10 cellular contexts compared by ENCODE assay signal in the genomic region with DNA sequence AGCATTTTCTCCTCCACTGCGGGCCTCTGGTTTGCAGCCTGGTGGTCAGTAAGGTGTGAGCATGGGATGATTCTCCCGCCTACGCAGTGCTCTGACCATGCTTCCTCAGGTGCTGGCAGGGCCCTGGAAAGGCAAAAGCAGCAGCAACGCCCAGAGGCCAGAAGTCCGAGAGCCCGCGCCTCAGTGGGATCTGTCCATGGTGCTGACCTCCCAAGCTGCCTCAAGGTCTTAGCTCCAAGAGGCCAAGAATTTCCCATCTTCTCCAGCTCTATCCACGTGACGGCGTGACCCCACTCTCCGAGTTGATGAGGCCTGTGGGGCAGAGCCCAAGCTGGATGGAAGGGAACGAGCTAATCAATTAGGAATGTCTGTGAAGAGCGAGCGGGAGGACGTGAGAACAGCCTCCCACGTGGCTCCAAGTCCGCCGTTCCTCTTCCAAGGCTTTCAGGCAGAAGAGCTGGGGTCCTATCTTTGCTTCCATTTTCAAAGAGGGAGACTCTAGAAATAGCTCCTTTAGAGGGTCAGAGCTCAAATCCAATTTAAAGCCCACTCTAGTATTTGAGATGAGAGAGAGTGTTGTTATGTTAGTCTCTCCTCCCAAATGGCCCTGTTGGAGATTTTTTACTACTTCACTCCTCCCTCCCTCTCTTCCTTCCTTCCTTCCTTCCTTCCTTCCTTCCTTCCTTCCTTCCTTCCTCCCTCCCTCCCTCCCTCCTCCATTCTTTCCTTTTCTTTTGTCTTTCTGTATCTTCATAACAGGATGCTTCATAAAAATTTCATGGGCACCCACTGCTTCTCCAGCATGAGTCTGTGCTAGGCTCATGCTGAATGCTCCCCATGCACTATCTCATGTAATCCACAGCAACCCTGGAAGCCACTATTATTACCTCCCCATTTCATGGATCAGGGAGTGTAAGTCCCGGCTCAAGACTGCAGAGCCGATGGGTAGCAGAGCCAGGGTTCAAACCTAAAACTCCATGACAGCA.
DNase-seq lines count a peak whose midpoint lies in the region; ATAC-seq and TF ChIP-seq lines count a peak whose summit lies in the region.
"Had no signal": no experiment of that assay in that cellular context is flagged by ENCODE, and none has a peak within 500 bp of the region (broad histone marks: within the 10 kb centered on the region; RNA-seq: fewer than 3 reads in every experiment).

No MANE protein-coding gene starts in this region.

- H3K27me3 ChIP-seq in lower lobe of right lung (ENCODE audit: low read depth) = peaks cover 12% of the 10 kb centered on the region

- ATAC-seq in lower lobe of right lung = peak; percentile 34 to 50
- no peak for ATAC-seq in GM19467 (IDR thresholded peaks at IDR 0.05; ENCODE audit: unreplicated experiment)
- ATAC-seq in GM19395 (IDR thresholded peaks at IDR 0.05; ENCODE audit: unreplicated experiment) = no peak
- no peak for ATAC-seq in HG02588 (IDR thresholded peaks at IDR 0.05; ENCODE audit: unreplicated experiment)

- H3K36me3 ChIP-seq in lower lobe of right lung = no peaks in the 10 kb centered on the region

- H3K27ac ChIP-seq in lower lobe of right lung = no peak overlapping the region

- intact Hi-C loops in lower lobe of right lung (cut with DNase I) = no loop called here

- TF ChIP-seq CTCF in astrocyte of the cerebellum (IDR thresholded peaks at IDR 0.05; ENCODE audit: low read depth, low read length, missing control alignments) (no peak), lower lobe of right lung (IDR thresholded peaks at IDR 0.05) (no peak)

- H3K4me3 ChIP-seq in astrocyte of the cerebellum (ENCODE audit: low read depth, low read length) (no peak overlapping the region), lower lobe of right lung (no peak overlapping the region)

- in situ Hi-C loops in astrocyte of the cerebellum (cut with HindIII; ENCODE audit: low sequenced_read_pairs) = no loop called here

- no peaks in the 10 kb centered on the region for H3K9me3 ChIP-seq in lower lobe of right lung

- DNase-seq in CD1c-positive myeloid dendritic cell (ENCODE audit: extremely low spot score) (peak; percentile 11), HT-29 (ENCODE audit: low spot score) (peak; percentile 64), astrocyte of the cerebellum (ENCODE audit: low read depth) (peak; percentile 8), lower lobe of right lung (peak; percentile 59), T-helper 2 cell (no peak)
- DNase-seq: naive B cell, NCI-H1048 had no signal

- H3K4me1 ChIP-seq in lower lobe of right lung = no peaks in the 10 kb centered on the region

Comparison
In these comparisons a context has a peak if more than half of its experiments do, and no peak if none do; other contexts are left out.
1. DNase-seq: peak in CD1c-positive myeloid dendritic cell (single experiment), HT-29 (single experiment), astrocyte of the cerebellum (single experiment) and lower lobe of right lung (single experiment); none in T-helper 2 cell (0 of 5).
2. ATAC-seq: peak in lower lobe of right lung (2 of 2); none in GM19467 (single experiment), GM19395 (single experiment) and HG02588 (single experiment).